In the genomic region with DNA sequence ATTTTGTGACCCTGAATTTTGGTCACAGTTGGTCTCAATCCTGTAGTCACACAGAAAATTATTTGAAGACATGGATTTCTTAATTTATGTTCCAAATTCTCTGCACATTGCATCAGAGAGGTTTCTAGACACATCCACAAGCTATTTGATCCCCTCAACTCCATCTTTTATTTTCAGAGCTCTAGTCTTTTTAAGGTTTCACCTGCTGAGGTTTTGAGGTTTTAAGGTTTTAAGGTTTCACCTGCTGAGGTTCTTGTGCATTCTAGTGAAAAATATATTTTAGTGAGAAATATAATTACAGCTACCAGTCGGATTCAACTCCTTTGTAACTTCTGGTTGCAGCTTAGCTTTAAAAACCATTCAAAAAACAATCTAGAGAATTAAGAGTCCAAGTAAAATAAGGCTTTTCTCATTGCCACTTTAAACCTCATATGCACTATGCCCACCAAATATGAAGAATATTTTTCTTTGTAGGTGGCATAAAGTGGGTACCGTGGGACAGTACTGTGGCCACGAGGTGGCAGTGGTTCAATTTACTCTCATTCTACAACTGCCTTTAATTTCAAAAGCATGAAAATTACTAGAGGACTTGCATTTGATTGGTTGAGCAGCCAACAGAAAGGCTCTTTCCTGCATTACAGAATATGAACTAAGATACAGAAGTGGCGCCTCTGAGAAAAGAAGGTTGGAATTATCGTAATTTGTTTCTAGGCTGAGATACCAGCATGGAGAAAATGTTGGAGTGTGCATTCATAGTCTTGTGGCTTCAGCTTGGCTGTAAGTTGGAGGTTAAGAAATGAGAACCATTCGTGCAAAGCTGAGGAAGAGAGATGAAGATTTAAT, we compare ENCODE assay signal across 9 cellular contexts.
DNase-seq lines count a peak whose midpoint lies in the region; ATAC-seq and TF ChIP-seq lines count a peak whose summit lies in the region.
"Had no signal": no experiment of that assay in that cellular context is flagged by ENCODE, and none has a peak within 500 bp of the region (broad histone marks: within the 10 kb centered on the region; RNA-seq: fewer than 3 reads in every experiment).

No MANE protein-coding gene starts in this region.

- H3K9me3 Mint-ChIP-seq in activated naive CD4-positive, alpha-beta T cell treated with anti-CD3 and anti-CD28 coated beads, Interleukin-2, amount 50 U/mL, for 72 hours = no peaks in the 10 kb centered on the region

- WGBS in lung, 2 donors = 27 to 38% methylated on average over 6 of the region's 6 CpGs

- H3K27ac ChIP-seq in lung (ENCODE audit: low read depth in 1 of 2, low read length in 1 of 2) (no peak overlapping the region), ascending aorta (no peak overlapping the region), coronary artery (no peak overlapping the region)
- H3K27ac ChIP-seq: neutrophil had no signal

- H3K27me3 ChIP-seq in lung (ENCODE audit: control insufficient read depth, insufficient read depth) = no peaks in the 10 kb centered on the region
- H3K27me3 ChIP-seq in ascending aorta = no peaks in the 10 kb centered on the region
- H3K27me3 ChIP-seq: neutrophil had no signal

- H3K27ac Mint-ChIP-seq in activated naive CD4-positive, alpha-beta T cell treated with anti-CD3 and anti-CD28 coated beads, Interleukin-2, amount 50 U/mL, for 72 hours = peak overlapping the region in 1 of 2 donors; percentile 84

- intact Hi-C loops in ascending aorta (cut with DNase I) = no loop called here

- H3K36me3 Mint-ChIP-seq in activated naive CD4-positive, alpha-beta T cell treated with anti-CD3 and anti-CD28 coated beads, Interleukin-2, amount 50 U/mL, for 72 hours = peaks cover 0 to 4% of the 10 kb centered on the region in 2 donors

- H3K4me3 ChIP-seq in GM12864 (ENCODE audit: low read depth, low read length) (no peak overlapping the region), lung (no peak overlapping the region), ascending aorta (no peak overlapping the region), coronary artery (no peak overlapping the region)

- peak; percentile 89 to 90 for ATAC-seq in activated naive CD4-positive, alpha-beta T cell treated with anti-CD3 and anti-CD28 coated beads, Interleukin-2, amount 50 U/mL, for 72 hours
- ATAC-seq in lung (ENCODE audit: insufficient read depth, low FRiP score) = no peak

- no peak for DNase-seq in GM12864 (ENCODE audit: low read depth)
- peak; percentile 18 for DNase-seq in NCI-H460 (ENCODE audit: extremely low read depth, low read depth)
- no peak for DNase-seq in activated naive CD4-positive, alpha-beta T cell treated with anti-CD3 and anti-CD28 coated beads, Interleukin-2, amount 50 U/mL, for 72 hours (ENCODE audit: low spot score in 2 of 2)
- no peak for DNase-seq in lung (ENCODE audit: low spot score)
- DNase-seq in ascending aorta (ENCODE audit: low spot score in 2 of 2) = no peak
- no peak for DNase-seq in coronary artery (ENCODE audit: low spot score)
- no peak for DNase-seq in NCI-H2081 (lab: John Stamatoyannopoulos, UW)
- DNase-seq in EL = no peak

- H3K9me3 ChIP-seq in lung (ENCODE audit: control insufficient read depth in 2 of 2, insufficient read depth in 1 of 2, low read length in 1 of 2) (no peaks in the 10 kb centered on the region), ascending aorta (no peaks in the 10 kb centered on the region)
- H3K9me3 ChIP-seq: neutrophil had no signal

- H3K36me3 ChIP-seq in lung (ENCODE audit: control insufficient read depth in 2 of 2, insufficient read depth in 2 of 2, low read length in 2 of 2) = no peaks in the 10 kb centered on the region
- no peaks in the 10 kb centered on the region for H3K36me3 ChIP-seq in ascending aorta
- H3K36me3 ChIP-seq: neutrophil had no signal

- TF ChIP-seq CTCF in GM12864 (IDR thresholded peaks at IDR 0.05; ENCODE audit: low read depth, low read length, missing control alignments) = peak; percentile 62
- TF ChIP-seq CTCF in lung (IDR thresholded peaks at IDR 0.05; ENCODE audit: control extremely low read depth, extremely low read depth) = peak; percentile 22
- peak in 1 of 3 experiments; percentile 15 for TF ChIP-seq CTCF in ascending aorta (IDR thresholded peaks at IDR 0.05)
- no peak for TF ChIP-seq CTCF in coronary artery (IDR thresholded peaks at IDR 0.05)

- H3K4me1 ChIP-seq in lung (ENCODE audit: control insufficient read depth in 2 of 2, insufficient read depth in 2 of 2, low read length in 2 of 2) (no peaks in the 10 kb centered on the region), ascending aorta (no peaks in the 10 kb centered on the region)
